ENCODE assay signal across 19 cellular contexts in genomic region chr1:85273397-85273796, GRCh38. TPM values are rescaled to one million over a fixed set of nuclear protein-coding genes. Genes with fewer than 3 reads are reported as not detected.
DNase-seq lines count a peak whose midpoint lies in the region; ATAC-seq, FAIRE-seq and TF ChIP-seq lines count a peak whose summit lies in the region.
"Had no signal": no experiment of that assay in that cellular context is flagged by ENCODE, and none has a peak within 500 bp of the region (broad histone marks: within the 10 kb centered on the region; RNA-seq: fewer than 3 reads in every experiment).

No MANE protein-coding gene starts in this region.

- TF ChIP-seq CTCF in CD4-positive, alpha-beta T cell (IDR thresholded peaks at IDR 0.05) = no peak
- no peak for TF ChIP-seq CTCF in keratinocyte (optimal IDR thresholded peaks at IDR 0.05 in 1 of 3, IDR thresholded peaks at IDR 0.05 in 1 of 3, conservative IDR thresholded peaks at IDR 0.05 in 1 of 3; ENCODE audit: extremely low read depth in 1 of 3, insufficient read depth in 2 of 3, low read length in 3 of 3)
- TF ChIP-seq CTCF in H9 (conservative IDR thresholded peaks at IDR 0.05) = no peak

- H3K27me3 Mint-ChIP-seq in CD4-positive, alpha-beta T cell = no peaks in the 10 kb centered on the region
- no peaks in the 10 kb centered on the region for H3K27me3 Mint-ChIP-seq in T-helper 17 cell
- H3K27me3 Mint-ChIP-seq in H9 (ENCODE audit: low read depth) = no peaks in the 10 kb centered on the region

- H3K79me1 ChIP-seq in H9 (ENCODE audit: insufficient read depth, low read depth, low read length, poor library complexity, severe bottlenecking) = no peaks in the 10 kb centered on the region

- no peak overlapping the region for H3K56ac ChIP-seq in H9 (ENCODE audit: insufficient read length, low read depth, low read length)

- no peak for ATAC-seq in CD4-positive, alpha-beta T cell (ENCODE audit: poor library complexity)
- no peak for ATAC-seq in T-helper 17 cell

- H3K9me3 Mint-ChIP-seq in CD4-positive, alpha-beta T cell = no peaks in the 10 kb centered on the region
- no peaks in the 10 kb centered on the region for H3K9me3 Mint-ChIP-seq in H9

- H2BK15ac ChIP-seq in H9 (ENCODE audit: low read depth, low read length) = no peak overlapping the region

- POLR2A ChIA-PET in CD4-positive, alpha-beta T cell (lab: Charles Lee) = interaction anchor here (3.2 kb wide), 1 partner anchor 14 kb away, joined by 13 read pairs; the partner anchor contains the start of gene C1orf52

- H3K36me3 Mint-ChIP-seq in CD4-positive, alpha-beta T cell (ENCODE audit: low read depth) = peaks cover 55% of the 10 kb centered on the region
- H3K36me3 Mint-ChIP-seq in T-helper 17 cell (ENCODE audit: low read depth) = peaks cover 7% of the 10 kb centered on the region
- H3K36me3 Mint-ChIP-seq in H9 (ENCODE audit: insufficient read depth in 1 of 3, low read depth in 3 of 3) = peaks cover 6 to 37% (median 24%) of the 10 kb centered on the region in 3 experiments; a peak in 6 of 7 replicates

- H3K27ac ChIP-seq in ACC112 (ENCODE audit: low read depth, low read length) (no peak overlapping the region), keratinocyte (ENCODE audit: control insufficient read depth, insufficient read depth, low read length) (no peak overlapping the region), H9 (ENCODE audit: insufficient read length, low read depth, low read length) (no peak overlapping the region)
- H3K27ac ChIP-seq in CD4-positive, alpha-beta T cell (ENCODE audit: low read depth, low read length) = no peak overlapping the region
- H3K27ac ChIP-seq: SJCRH30, testis had no signal

- peaks cover 5% of the 10 kb centered on the region for H3K9me1 ChIP-seq in keratinocyte (ENCODE audit: control insufficient read depth, extremely low read depth, insufficient read depth, low read length)

- no peak for TF ChIP-seq POLR2A in GM12891 (IDR thresholded peaks at IDR 0.05; ENCODE audit: low read depth, low read length)

- peaks cover 6% of the 10 kb centered on the region for H3K23me2 ChIP-seq in H9 (ENCODE audit: insufficient read length, low read depth, low read length, poor library complexity, severe bottlenecking)

- H2AK5ac ChIP-seq in H9 (ENCODE audit: insufficient read length, low read length) = no peak overlapping the region

- peaks cover 17% of the 10 kb centered on the region for H3K4me1 ChIP-seq in ACC112 (ENCODE audit: control insufficient read depth, insufficient read depth, low read length, unreplicated experiment)
- H3K4me1 ChIP-seq in keratinocyte (ENCODE audit: control insufficient read depth, extremely low read depth, insufficient read depth, low read length) = peaks cover 32% of the 10 kb centered on the region
- H3K4me1 ChIP-seq in H9 (ENCODE audit: insufficient read depth, low read length) = 0 out of 2 replicates have a peak, but pooled peaks cover 2% of the 10 kb centered on the region

- H2AFZ ChIP-seq in ACC112 (ENCODE audit: low read length, unreplicated experiment) (no peak overlapping the region), keratinocyte (ENCODE audit: control insufficient read depth, low read length) (no peak overlapping the region), H9 (ENCODE audit: low read length) (no peak overlapping the region)

- intact Hi-C loops in CD4-positive, alpha-beta T cell (cut with DNase I, micrococcal nuclease) = loop anchor here in 1 of 2 experiments (10.0 kb wide), 3 partner anchors 431 to 769 kb away; partner anchors contain the start of genes CTBS, GNG5, SPATA1 and ZNHIT6

- no peak overlapping the region for H4K8ac ChIP-seq in H9 (replicated peaks; ENCODE audit: insufficient read length, low read depth, low read length)

- no peak overlapping the region for H4K5ac ChIP-seq in H9 (ENCODE audit: insufficient read length, low read depth, low read length)

- H2BK5ac ChIP-seq in H9 (ENCODE audit: insufficient read length, low read length) = no peak overlapping the region

- H3K27me3 ChIP-seq in ACC112 (ENCODE audit: insufficient read depth, low read length) = no peaks in the 10 kb centered on the region
- H3K27me3 ChIP-seq in CD4-positive, alpha-beta T cell (ENCODE audit: control insufficient read depth, insufficient read depth, low read length) = no peaks in the 10 kb centered on the region
- no peaks in the 10 kb centered on the region for H3K27me3 ChIP-seq in keratinocyte (ENCODE audit: control insufficient read depth, extremely low read depth, insufficient read depth, low read length)
- no peaks in the 10 kb centered on the region for H3K27me3 ChIP-seq in H9 (ENCODE audit: insufficient read depth, low read length)
- H3K27me3 ChIP-seq: SJCRH30, testis had no signal

- peak overlapping the region; percentile 92; the same call in 1 of the 2 replicates for H3K4me3 ChIP-seq in ACC112 (ENCODE audit: low read depth, low read length)
- H3K4me3 ChIP-seq in keratinocyte (ENCODE audit: control insufficient read depth in 2 of 3, extremely low read depth in 1 of 3, insufficient read depth in 2 of 3, low read depth in 1 of 3, low read length in 3 of 3) = peak overlapping the region; percentile 77 to 100 (median 96)
- H3K4me3 ChIP-seq: SJCRH30, testis had no signal

- H3K4me1 Mint-ChIP-seq in CD4-positive, alpha-beta T cell (ENCODE audit: low read depth) = peaks cover 62% of the 10 kb centered on the region
- H3K4me1 Mint-ChIP-seq in T-helper 17 cell (peaks cover 50% of the 10 kb centered on the region), H9 (peaks cover 17 to 19% of the 10 kb centered on the region in 2 experiments)

- H3K4me2 ChIP-seq in keratinocyte (ENCODE audit: control insufficient read depth, extremely low read depth, insufficient read depth, low read depth, low read length) (peak overlapping the region; percentile 93), H9 (ENCODE audit: insufficient read depth, insufficient read length, low read length) (no peak overlapping the region)

- FAIRE-seq in keratinocyte (lab: Jason Lieb, UNC) = no peak
- no peak for FAIRE-seq in GM12891 (lab: Jason Lieb, UNC)

- dilution Hi-C loops in keratinocyte (cut with MboI; ENCODE audit: extremely low pct_ligation_motif_present, low sequenced_read_pairs) = no loop called here

- no peak overlapping the region for H3K4ac ChIP-seq in H9 (ENCODE audit: low read depth, low read length)

- no peak overlapping the region for H4K91ac ChIP-seq in H9 (ENCODE audit: insufficient read length, low read depth, low read length)

- H3K18ac ChIP-seq in H9 (ENCODE audit: insufficient read length, low read depth, low read length) = no peak overlapping the region

- H3K9ac ChIP-seq in keratinocyte (ENCODE audit: control insufficient read depth, extremely low read depth, insufficient read depth, low read length) = peak overlapping the region; percentile 100
- H3K9ac ChIP-seq in H9 (ENCODE audit: extremely low read depth, insufficient read length, low read length) = no peak overlapping the region

- H3K9me3 ChIP-seq in CD4-positive, alpha-beta T cell (ENCODE audit: control insufficient read depth, low read length) = no peaks in the 10 kb centered on the region
- H3K9me3 ChIP-seq in T-helper 17 cell (ENCODE audit: control insufficient read depth, low read length, poor library complexity, severe bottlenecking) (no peaks in the 10 kb centered on the region), keratinocyte (ENCODE audit: control insufficient read depth, low read depth, low read length) (no peaks in the 10 kb centered on the region), H9 (ENCODE audit: control insufficient read depth, low read depth, low read length) (no peaks in the 10 kb centered on the region)
- H3K9me3 ChIP-seq: SJCRH30, testis had no signal

- H2BK12ac ChIP-seq in H9 (ENCODE audit: insufficient read length, low read depth, low read length) = no peak overlapping the region

- H2BK20ac ChIP-seq in H9 (ENCODE audit: low read depth, low read length, poor library complexity, severe bottlenecking) = no peak overlapping the region

- H3K4me3 Mint-ChIP-seq in CD4-positive, alpha-beta T cell = peak overlapping the region; percentile 30
- H3K4me3 Mint-ChIP-seq in T-helper 17 cell (peak overlapping the region; percentile 53), H9 (no peak overlapping the region)

- peak overlapping the region; percentile 95 for H3K27ac Mint-ChIP-seq in CD4-positive, alpha-beta T cell
- H3K27ac Mint-ChIP-seq in T-helper 17 cell (peak overlapping the region; percentile 82), H9 (no peak overlapping the region; a peak in 1 of 7 replicates)

- H3K36me3 ChIP-seq in ACC112 (ENCODE audit: insufficient read depth, low read length) (peaks cover 32% of the 10 kb centered on the region), keratinocyte (ENCODE audit: control insufficient read depth in 2 of 2, extremely low read depth in 1 of 2, insufficient read depth in 2 of 2, low read length in 2 of 2) (peaks cover 16 to 19% of the 10 kb centered on the region in 2 experiments)

- H2BK120ac ChIP-seq in H9 (ENCODE audit: low read depth, low read length, poor library complexity, severe bottlenecking) = no peak overlapping the region

- CTCF ChIA-PET in CD4-positive, alpha-beta T cell (lab: Charles Lee) = interaction anchor here (0.8 to 11.2 kb wide), 4 partner anchors 8 to 329 kb away, joined by 3 to 119 read pairs (median 11); partner anchors contain the start of gene C1orf52

- no peak overlapping the region for H3K23ac ChIP-seq in H9 (ENCODE audit: insufficient read length, low read depth, low read length)

- DNase-seq in CD4-positive, alpha-beta T cell = no peak
- DNase-seq in T-helper 17 cell (no peak), keratinocyte (ENCODE audit: low read depth, low spot score) (no peak), cortex of kidney (lab: John Stamatoyannopoulos, UW) (no peak), NCI-H2171 treated with DMSO at 0.1 percent for 48 hours (lab: John Stamatoyannopoulos, UW) (no peak), H9 (no peak), GM12891 (ENCODE audit: insufficient read length, low spot score) (no peak)
- DNase-seq: activated CD4-positive, alpha-beta T cell treated with anti-CD3 and anti-CD28 coated beads for 1 hour; activated CD8-positive, alpha-beta memory T cell treated with anti-CD3 and anti-CD28 coated beads, Interleukin-2, amount 50 U/mL, for 48 hours; effector memory CD4-positive, alpha-beta T cell; hippocampal formation; Kasumi-1; kidney glomerular epithelial cell; NCI-H69; nucleus accumbens; SJCRH30; stimulated activated CD4-positive, alpha-beta T cell treated with anti-CD3 and anti-CD28 coated beads, Interleukin-2, amount 100 ng/mL, for 48 hours; testis had no signal

- peaks cover 68% of the 10 kb centered on the region for H3K79me2 ChIP-seq in ACC112 (ENCODE audit: control insufficient read depth, insufficient read depth, low read length, unreplicated experiment)
- H3K79me2 ChIP-seq in keratinocyte (ENCODE audit: control insufficient read depth, insufficient read depth, low read length) = peaks cover 77% of the 10 kb centered on the region
- H3K79me2 ChIP-seq in H9 (ENCODE audit: insufficient read depth, low read length) = peaks cover 2% of the 10 kb centered on the region; the same call in 1 of the 2 replicates

- no peak overlapping the region for H3K14ac ChIP-seq in H9 (ENCODE audit: insufficient read depth, low read length)

- H3T11ph ChIP-seq in H9 (ENCODE audit: low read length) = no peak overlapping the region

- peaks cover 7% of the 10 kb centered on the region for H4K20me1 ChIP-seq in keratinocyte (ENCODE audit: control insufficient read depth, extremely low read depth, insufficient read depth, low read length)
- no peaks in the 10 kb centered on the region for H4K20me1 ChIP-seq in H9 (ENCODE audit: control insufficient read depth, insufficient read depth, insufficient read length)

RNA-seq across cellular contexts. Expression of gene BCL10, which starts 3.0 kb away (rescaled TPM):
- total RNA-seq in CD4-positive, alpha-beta T cell = 10 to 100 TPM; 50.0 to 52.0 TPM
- total RNA-seq in T-helper 17 cell = 10 to 100 TPM; 49.8 to 51.9 TPM
- 11.4 to 22.4 TPM (median 19.7 TPM) in 3 replicates for polyA plus RNA-seq in keratinocyte
- 98.8 TPM for polyA plus RNA-seq in keratinocyte (2011; ENCODE audit: low read depth)
- polyA plus RNA-seq in keratinocyte (2011; cell fraction: cytosol; rRNA removed) = 10.7 and 21.3 TPM in 2 replicates
- 14.1 and 16.6 TPM in 2 replicates for polyA plus RNA-seq in keratinocyte (2011; cell fraction: nucleus; rRNA removed)
- 20.7 and 24.5 TPM in 2 replicates for polyA plus RNA-seq in keratinocyte (2012; ENCODE audit: low replicate concordance)
- polyA minus RNA-seq in keratinocyte = 10.6 to 20.8 TPM (median 14.6 TPM) in 3 replicates
- polyA minus RNA-seq in keratinocyte (2011; cell fraction: cytosol; rRNA and poly(A)+ RNA removed) = 28.4 TPM
- polyA minus RNA-seq in keratinocyte (2011; cell fraction: nucleus; rRNA and poly(A)+ RNA removed) = 12.0 and 20.0 TPM in 2 replicates
- total RNA-seq in H9 (2021) = 26.1 and 29.4 TPM in 2 replicates
- polyA plus RNA-seq in GM12891 (2012; ENCODE audit: low read depth, missing spikeins) = 10.3 TPM

RNA-seq across cellular contexts. Expression of gene C1orf52, which starts 13.9 kb away (rescaled TPM):
- total RNA-seq in CD4-positive, alpha-beta T cell = 10 to 100 TPM; 62.4 to 66.6 TPM
- total RNA-seq in T-helper 17 cell (10 to 100 TPM; 51.5 to 51.7 TPM), H9 (2021) (45.1 and 48.2 TPM in 2 replicates)
- 15.8 to 27.3 TPM (median 25.4 TPM) in 3 replicates for polyA plus RNA-seq in keratinocyte
- polyA plus RNA-seq in keratinocyte (2011; ENCODE audit: low read depth) = 41.3 TPM
- polyA plus RNA-seq in keratinocyte (2011; cell fraction: cytosol; rRNA removed) = 15.8 and 19.6 TPM in 2 replicates
- polyA plus RNA-seq in keratinocyte (2011; cell fraction: nucleus; rRNA removed) = 29.7 and 31.3 TPM in 2 replicates
- 19.3 and 26.2 TPM in 2 replicates for polyA plus RNA-seq in keratinocyte (2012; ENCODE audit: low replicate concordance)
- 6.2 to 17.9 TPM (median 9.3 TPM) in 3 replicates for polyA minus RNA-seq in keratinocyte
- polyA minus RNA-seq in keratinocyte (2011; cell fraction: cytosol; rRNA and poly(A)+ RNA removed) = 5.9 TPM
- 11.6 and 20.6 TPM in 2 replicates for polyA minus RNA-seq in keratinocyte (2011; cell fraction: nucleus; rRNA and poly(A)+ RNA removed)
- 11.6 TPM for polyA plus RNA-seq in GM12891 (2012; ENCODE audit: low read depth, missing spikeins)

Comparison
In these comparisons a context has a peak if more than half of its experiments do, and no peak if none do; other contexts are left out.
1. H3K27ac Mint-ChIP-seq: peak in CD4-positive, alpha-beta T cell (single experiment) and T-helper 17 cell (single experiment); none in H9 (0 of 3).
2. H3K4me3 Mint-ChIP-seq: peak in CD4-positive, alpha-beta T cell (single experiment) and T-helper 17 cell (single experiment); none in H9 (0 of 2).